In genomic region chr3:125383744-125384143, GRCh38 we compare ENCODE assay signal across 23 cellular contexts.
"Had no signal": no experiment of that assay in that cellular context is flagged by ENCODE, and none has a peak within 500 bp of the region (broad histone marks: within the 10 kb centered on the region; RNA-seq: fewer than 3 reads in every experiment).

No MANE protein-coding gene starts in this region.

- H3K36me3 ChIP-seq: adrenal gland, colonic mucosa, left ventricle myocardium inferior, neutrophil, ovary, prostate gland, spleen had no signal

- H2AFZ ChIP-seq: hepatocyte had no signal

- H3K27ac ChIP-seq: adrenal gland, colonic mucosa, dorsolateral prefrontal cortex, hepatocyte, left ventricle myocardium inferior, neutrophil, ovary, prostate gland, spleen had no signal

- H3K4me3 ChIP-seq: adrenal gland, colonic mucosa, dorsolateral prefrontal cortex, hepatocyte, left ventricle myocardium inferior, ovary, prostate gland, spleen had no signal

- H3K4me1 ChIP-seq: adrenal gland, colonic mucosa, left ventricle myocardium inferior, prostate gland had no signal

- ATAC-seq: activated T-cell treated with anti-CD3 and anti-CD28 coated beads, Interleukin-2, amount 50 U/mL, for 4 hours; effector memory CD8-positive, alpha-beta T cell; esophagus mucosa; natural killer cell treated with Interleukin-12 subunit alpha and Interleukin-12 subunit beta and Interleukin-15 and Interleukin-18, amount 100 ng/mL, for 72 hours had no signal

- H3K27me3 ChIP-seq: adrenal gland, colonic mucosa, dorsolateral prefrontal cortex, hepatocyte, ovary had no signal

- H3K9me3 ChIP-seq: adrenal gland, colonic mucosa, left ventricle myocardium inferior, neutrophil, ovary, prostate gland, spleen had no signal

- DNase-seq: activated CD4-positive, alpha-beta T cell treated with anti-CD3 and anti-CD28 coated beads, Interleukin-2, amount 50 U/mL, for 4 hours; activated CD8-positive, alpha-beta memory T cell treated with anti-CD3 and anti-CD28 coated beads for 24 hours; activated CD8-positive, alpha-beta memory T cell treated with anti-CD3 and anti-CD28 coated beads, Interleukin-2, amount 50 U/mL, for 4 hours; activated naive CD4-positive, alpha-beta T cell; activated T-cell treated with anti-CD3 and anti-CD28 coated beads, Interleukin-2, amount 50 U/mL, for 4 hours; adrenal gland; colonic mucosa; dorsolateral prefrontal cortex; effector memory CD8-positive, alpha-beta T cell; glutamatergic neuron; immature natural killer cell; left ventricle myocardium inferior; midbrain; ovary; spleen; stimulated activated CD4-positive, alpha-beta T cell treated with anti-CD3 and anti-CD28 coated beads, Interleukin-4, amount 100 ng/mL, for 24 hours; stimulated activated naive CD4-positive, alpha-beta T cell treated with Interleukin-2 at 50 U/mL for 16 hours; T-helper 9 cell had no signal

- H3K4me2 ChIP-seq: hepatocyte had no signal
